Comparison of ENCODE assay signal across 19 cellular contexts in genomic region chr2:6888724-6889123, GRCh38. TPM values are rescaled to one million over a fixed set of nuclear protein-coding genes. Genes with fewer than 3 reads are reported as not detected.
"Had no signal": no experiment of that assay in that cellular context is flagged by ENCODE, and none has a peak within 500 bp of the region (broad histone marks: within the 10 kb centered on the region; RNA-seq: fewer than 3 reads in every experiment).

No MANE protein-coding gene starts in this region.

- H3K4me3 Mint-ChIP-seq: effector memory CD8-positive, alpha-beta T cell; naive thymus-derived CD8-positive, alpha-beta T cell; nephron progenitor cell; stimulated activated effector memory CD8-positive, alpha-beta T cell treated with anti-CD3 and anti-CD28 coated beads, Interleukin-12 subunit alpha, Interleukin-12 subunit beta, amount 100 ng/mL, for 72 hours; type B pancreatic cell had no signal

- H3K36me3 ChIP-seq: prostate gland, right atrium auricular region, thyroid gland had no signal

- H3K27me3 Mint-ChIP-seq: naive thymus-derived CD8-positive, alpha-beta T cell had no signal

- H3K36me3 Mint-ChIP-seq: stimulated activated effector memory CD8-positive, alpha-beta T cell treated with anti-CD3 and anti-CD28 coated beads, Interleukin-12 subunit alpha, Interleukin-12 subunit beta, amount 100 ng/mL, for 72 hours; type B pancreatic cell had no signal

- H3K9me3 Mint-ChIP-seq: effector memory CD8-positive, alpha-beta T cell; naive thymus-derived CD8-positive, alpha-beta T cell; nephron progenitor cell; stimulated activated effector memory CD8-positive, alpha-beta T cell treated with anti-CD3 and anti-CD28 coated beads, Interleukin-12 subunit alpha, Interleukin-12 subunit beta, amount 100 ng/mL, for 72 hours had no signal

- ATAC-seq: effector memory CD8-positive, alpha-beta T cell; left ventricle myocardium superior; lower lobe of right lung; naive thymus-derived CD8-positive, alpha-beta T cell; sciatic nerve; stimulated activated effector memory CD8-positive, alpha-beta T cell treated with anti-CD3 and anti-CD28 coated beads, Interleukin-12 subunit alpha, Interleukin-12 subunit beta, amount 100 ng/mL, for 72 hours had no signal

- H3K27ac ChIP-seq: esophagus squamous epithelium, lower lobe of right lung, prostate gland, right atrium auricular region, stomach, thyroid gland had no signal

- H3K9me3 ChIP-seq: esophagus squamous epithelium, lower lobe of right lung, prostate gland, right atrium auricular region, stomach, thyroid gland had no signal

- H3K27me3 ChIP-seq: esophagus squamous epithelium, right atrium auricular region, stomach, thyroid gland had no signal

- H3K27ac Mint-ChIP-seq: effector memory CD8-positive, alpha-beta T cell; nephron progenitor cell; stimulated activated effector memory CD8-positive, alpha-beta T cell treated with anti-CD3 and anti-CD28 coated beads, Interleukin-12 subunit alpha, Interleukin-12 subunit beta, amount 100 ng/mL, for 72 hours; type B pancreatic cell had no signal

- H3K4me1 Mint-ChIP-seq: nephron progenitor cell; stimulated activated effector memory CD8-positive, alpha-beta T cell treated with anti-CD3 and anti-CD28 coated beads, Interleukin-12 subunit alpha, Interleukin-12 subunit beta, amount 100 ng/mL, for 72 hours had no signal

- DNase-seq: cortex of kidney; effector memory CD8-positive, alpha-beta T cell; erythroblast; esophagus squamous epithelium; left ventricle myocardium superior; lower lobe of right lung; naive thymus-derived CD8-positive, alpha-beta T cell; nephron progenitor cell; stimulated activated CD4-positive, alpha-beta T cell treated with anti-CD3 and anti-CD28 coated beads, Interleukin-2, amount 100 ng/mL, for 24 hours; stimulated activated CD4-positive, alpha-beta T cell treated with anti-CD3 and anti-CD28 coated beads, Interleukin-4, amount 100 ng/mL, for 24 hours; stomach; thyroid gland had no signal

- H3K4me1 ChIP-seq: esophagus squamous epithelium, lower lobe of right lung, prostate gland, stomach, thyroid gland had no signal

- H3K4me3 ChIP-seq: esophagus squamous epithelium, lower lobe of right lung, prostate gland, right atrium auricular region, stomach, thyroid gland had no signal

RNA-seq across cellular contexts. Expression of gene RSAD2, which starts 11.1 kb away (rescaled TPM):
- total RNA-seq: myocyte, osteocyte had no signal
